Comparison of ENCODE assay signal across 10 cellular contexts in the genomic region with DNA sequence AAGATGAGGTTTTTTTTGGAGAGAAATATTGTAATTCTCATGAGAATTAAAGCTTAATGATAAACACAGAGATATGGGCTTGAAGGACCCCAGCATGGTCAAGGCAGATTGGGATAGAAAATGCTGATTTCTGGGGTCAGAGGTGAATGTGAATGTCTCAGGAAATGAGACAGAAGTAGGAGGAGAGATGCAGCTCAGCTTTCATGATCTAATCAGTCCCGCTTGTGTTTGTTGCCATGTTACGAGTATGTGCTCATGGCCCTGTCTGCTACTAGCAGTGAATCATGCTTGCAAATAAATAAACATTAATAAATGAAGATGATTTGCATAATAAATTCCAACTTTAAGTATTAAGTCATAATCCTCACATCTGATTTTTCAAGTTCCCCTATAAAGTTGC. TPM values are rescaled to one million over a fixed set of nuclear protein-coding genes. Genes with fewer than 3 reads are reported as not detected.
DNase-seq lines count a peak whose midpoint lies in the region; ATAC-seq and TF ChIP-seq lines count a peak whose summit lies in the region.
"Had no signal": no experiment of that assay in that cellular context is flagged by ENCODE, and none has a peak within 500 bp of the region (broad histone marks: within the 10 kb centered on the region; RNA-seq: fewer than 3 reads in every experiment).

No MANE protein-coding gene starts in this region.

- H3K4me1 Mint-ChIP-seq in activated CD8-positive, alpha-beta memory T cell treated with anti-CD3 and anti-CD28 coated beads, Interleukin-2, amount 10 ng/mL, durations not matched to agents 7 days and 5 days, result peaks cover 37% of the 10 kb centered on the region

- TF ChIP-seq CTCF in choroid plexus epithelial cell (conservative IDR thresholded peaks at IDR 0.05; ENCODE audit: low read depth, low read length) (no peak), coronary artery (IDR thresholded peaks at IDR 0.05) (no peak)

- no peaks in the 10 kb centered on the region for H3K27me3 Mint-ChIP-seq in activated CD8-positive, alpha-beta memory T cell treated with anti-CD3 and anti-CD28 coated beads, Interleukin-2, amount 10 ng/mL, durations not matched to agents 7 days and 5 days

- H3K36me3 Mint-ChIP-seq in activated CD8-positive, alpha-beta memory T cell treated with anti-CD3 and anti-CD28 coated beads, Interleukin-2, amount 10 ng/mL, durations not matched to agents 7 days and 5 days, result peaks cover 19% of the 10 kb centered on the region

- no peak for DNase-seq in activated CD8-positive, alpha-beta memory T cell treated with anti-CD3 and anti-CD28 coated beads, Interleukin-2, amount 10 ng/mL, durations not matched to agents 7 days and 5 days
- DNase-seq in activated CD8-positive, alpha-beta memory T cell treated with anti-CD3 and anti-CD28 coated beads for 24 hours, result no peak
- DNase-seq in NCI-H526 treated with DMSO at 0.1 percent for 48 hours (lab: John Stamatoyannopoulos, UW), result peak; percentile 26
- DNase-seq in choroid plexus epithelial cell (ENCODE audit: low read depth), result peak; percentile 93
- DNase-seq in pulmonary artery endothelial cell (ENCODE audit: low read depth, low spot score), result peak; percentile 40
- no peak for DNase-seq in Kasumi-1 (lab: John Stamatoyannopoulos, UW)
- DNase-seq in coronary artery (ENCODE audit: low spot score), result no peak
- DNase-seq in substantia nigra (lab: John Stamatoyannopoulos, UW), result no peak
- DNase-seq: AML-193, mucosa of descending colon had no signal

- no peak overlapping the region for H3K4me3 Mint-ChIP-seq in activated CD8-positive, alpha-beta memory T cell treated with anti-CD3 and anti-CD28 coated beads, Interleukin-2, amount 10 ng/mL, durations not matched to agents 7 days and 5 days

- CTCF ChIA-PET in activated CD8-positive, alpha-beta memory T cell treated with anti-CD3 and anti-CD28 coated beads, Interleukin-2, amount 10 ng/mL, durations not matched to agents 7 days and 5 days (lab: Charles Lee), result interaction anchor here (0.9 kb wide), 1 partner anchor 24 kb away, joined by 7 read pairs; a partner anchor contains a TSS

- peaks cover 2% of the 10 kb centered on the region for H3K9me3 Mint-ChIP-seq in activated CD8-positive, alpha-beta memory T cell treated with anti-CD3 and anti-CD28 coated beads, Interleukin-2, amount 10 ng/mL, durations not matched to agents 7 days and 5 days (ENCODE audit: low read depth)

- no peak overlapping the region for H3K27ac Mint-ChIP-seq in activated CD8-positive, alpha-beta memory T cell treated with anti-CD3 and anti-CD28 coated beads, Interleukin-2, amount 10 ng/mL, durations not matched to agents 7 days and 5 days

- H3K4me3 ChIP-seq in choroid plexus epithelial cell (ENCODE audit: low read depth, low read length) (no peak overlapping the region), coronary artery (no peak overlapping the region)
- H3K4me3 ChIP-seq: mucosa of descending colon had no signal

- peak; percentile 68 for ATAC-seq in activated CD8-positive, alpha-beta memory T cell treated with anti-CD3 and anti-CD28 coated beads, Interleukin-2, amount 10 ng/mL, durations not matched to agents 7 days and 5 days
- ATAC-seq: mucosa of descending colon had no signal

- H3K27ac ChIP-seq in coronary artery (no peak overlapping the region), substantia nigra (ENCODE audit: low read depth, low read length, poor library complexity, severe bottlenecking) (no peak overlapping the region)

RNA-seq across cellular contexts. Expression of a gene that starts 23.0 kb away (rescaled TPM):
- 100 to 1,000 TPM in 1 of 2 experiments, 10 to 100 TPM in 1; 50.8 to 124 TPM for total RNA-seq in activated CD8-positive, alpha-beta memory T cell treated with anti-CD3 and anti-CD28 coated beads, Interleukin-2, amount 10 ng/mL, durations not matched to agents 7 days and 5 days
- total RNA-seq in pulmonary artery endothelial cell, result 17.7 and 19.8 TPM in 2 replicates

RNA-seq across cellular contexts. Expression of a gene that starts 51.9 kb away (rescaled TPM):
- total RNA-seq in activated CD8-positive, alpha-beta memory T cell treated with anti-CD3 and anti-CD28 coated beads, Interleukin-2, amount 10 ng/mL, durations not matched to agents 7 days and 5 days, result 10 to 100 TPM; 65.2 to 66.0 TPM
- 16.2 and 25.9 TPM in 2 replicates for total RNA-seq in pulmonary artery endothelial cell

Comparison
In these comparisons a context has a peak if more than half of its experiments do, and no peak if none do; other contexts are left out.
1. DNase-seq: peak in NCI-H526 treated with DMSO at 0.1 percent for 48 hours (single experiment), choroid plexus epithelial cell (single experiment) and pulmonary artery endothelial cell (single experiment); none in activated CD8-positive, alpha-beta memory T cell treated with anti-CD3 and anti-CD28 coated beads, Interleukin-2, amount 10 ng/mL, durations not matched to agents 7 days and 5 days (single experiment), activated CD8-positive, alpha-beta memory T cell treated with anti-CD3 and anti-CD28 coated beads for 24 hours (single experiment), Kasumi-1 (0 of 2), coronary artery (single experiment) and substantia nigra (0 of 49).